8 cellular contexts compared by ENCODE assay signal in genomic region chr15:39921274-39921638, GRCh38. TPM values are rescaled to one million over a fixed set of nuclear protein-coding genes. Genes with fewer than 3 reads are reported as not detected.
DNase-seq lines count a peak whose midpoint lies in the region; ATAC-seq and TF ChIP-seq lines count a peak whose summit lies in the region.

No MANE protein-coding gene starts in this region.

- H3K9me3 ChIP-seq in heart left ventricle (no peaks in the 10 kb centered on the region), mesenchymal stem cell (ENCODE audit: control insufficient read depth, low read length) (no peaks in the 10 kb centered on the region), upper lobe of right lung (no peaks in the 10 kb centered on the region)

- peaks cover 7 to 41% (median 11%) of the 10 kb centered on the region in 9 donors for H3K27me3 ChIP-seq in heart left ventricle
- no peaks in the 10 kb centered on the region for H3K27me3 ChIP-seq in mesenchymal stem cell (ENCODE audit: control insufficient read depth in 1 of 2, insufficient read depth in 1 of 2, low read length in 2 of 2)
- peaks cover 27% of the 10 kb centered on the region for H3K27me3 ChIP-seq in upper lobe of right lung

- H3K18ac ChIP-seq in mesenchymal stem cell (ENCODE audit: low read depth in 1 of 2, low read length in 2 of 2): peak overlapping the region in 1 of 2 experiments; percentile 68

- peak overlapping the region; percentile 97 for H3K9ac ChIP-seq in mesenchymal stem cell (ENCODE audit: low read length)

- peak overlapping the region; percentile 50 for H2BK120ac ChIP-seq in mesenchymal stem cell (ENCODE audit: low read depth, low read length)

- H2BK15ac ChIP-seq in mesenchymal stem cell (ENCODE audit: low read depth, poor library complexity, severe bottlenecking): no peak overlapping the region

- no peak overlapping the region for H2BK12ac ChIP-seq in mesenchymal stem cell (ENCODE audit: low read length in 2 of 2)

- H3K27ac Mint-ChIP-seq in brain: peak overlapping the region; percentile 13 to 92 (median 83)

- peak overlapping the region; percentile 27 to 80 (median 70) for H3K27ac ChIP-seq in heart left ventricle
- H3K27ac ChIP-seq in mesenchymal stem cell (ENCODE audit: low read length, poor library complexity, severe bottlenecking): peak overlapping the region; percentile 79
- peak overlapping the region; percentile 67 for H3K27ac ChIP-seq in upper lobe of right lung

- H3K4me1 Mint-ChIP-seq in brain: peaks cover 25% of the 10 kb centered on the region

- peak overlapping the region; percentile 87 for H4K8ac ChIP-seq in mesenchymal stem cell (ENCODE audit: low read length)

- no peak overlapping the region for H2BK5ac ChIP-seq in mesenchymal stem cell (ENCODE audit: low read depth, low read length, poor library complexity, severe bottlenecking)

- no peaks in the 10 kb centered on the region for H3K36me3 ChIP-seq in heart left ventricle
- H3K36me3 ChIP-seq in mesenchymal stem cell (ENCODE audit: control insufficient read depth in 1 of 2, insufficient read depth in 2 of 2, low read depth in 1 of 2, low read length in 2 of 2): peaks cover 0 to 3% of the 10 kb centered on the region in 2 experiments
- H3K36me3 ChIP-seq in upper lobe of right lung: no peaks in the 10 kb centered on the region

- no peak for DNase-seq in heart left ventricle
- no peak for DNase-seq in Right ventricle myocardium superior
- DNase-seq in mesenchymal stem cell: no peak
- no peak for DNase-seq in upper lobe of right lung
- no peak for DNase-seq in NCI-H2081 treated with DMSO at 0.1 percent for 48 hours (lab: John Stamatoyannopoulos, UW)
- DNase-seq in NCI-H187 treated with DMSO at 0.1 percent for 48 hours (lab: John Stamatoyannopoulos, UW): no peak
- no peak for DNase-seq in NCI-H524 (lab: John Stamatoyannopoulos, UW)

- no peaks in the 10 kb centered on the region for H3K79me1 ChIP-seq in mesenchymal stem cell (replicated peaks; ENCODE audit: low read length, poor library complexity, severe bottlenecking)

- H4K91ac ChIP-seq in mesenchymal stem cell (ENCODE audit: low read length): no peak overlapping the region

- H3K14ac ChIP-seq in mesenchymal stem cell (ENCODE audit: low read length in 2 of 2): no peak overlapping the region

- H3K9me3 Mint-ChIP-seq in brain: peaks cover 0 to 4% (median 3%) of the 10 kb centered on the region in 5 experiments

- H3K4ac ChIP-seq in mesenchymal stem cell (ENCODE audit: low read depth in 1 of 2, low read length in 2 of 2): no peak overlapping the region

- H3K4me3 Mint-ChIP-seq in brain: peak overlapping the region; percentile 85 to 89 (median 86)

- no peaks in the 10 kb centered on the region for H3K36me3 Mint-ChIP-seq in brain

- no peak overlapping the region for H2AFZ ChIP-seq in mesenchymal stem cell (ENCODE audit: low read depth, low read length)

- H2AK5ac ChIP-seq in mesenchymal stem cell (ENCODE audit: low read length, severe bottlenecking): no peak overlapping the region

- ATAC-seq in heart left ventricle (peak in 1 of 4 donors; percentile 5), Right ventricle myocardium superior (ENCODE audit: poor library complexity) (no peak), upper lobe of right lung (no peak)

- peak overlapping the region; percentile 58 for H3K4me2 ChIP-seq in mesenchymal stem cell (ENCODE audit: low read length, poor library complexity, severe bottlenecking)

- WGBS in heart left ventricle, 4 donors: 72 to 87% (median 81%) methylated on average over 6 of the region's 6 CpGs
- 96% methylated on average over 6 of the region's 6 CpGs for WGBS in mesenchymal stem cell

- peaks cover 71% of the 10 kb centered on the region for H3K27me3 Mint-ChIP-seq in brain

- H3K4me1 ChIP-seq in heart left ventricle: peaks cover 0 to 25% (median 13%) of the 10 kb centered on the region in 12 donors
- peaks cover 4% of the 10 kb centered on the region for H3K4me1 ChIP-seq in mesenchymal stem cell (ENCODE audit: control insufficient read depth, insufficient read depth, low read depth, low read length)
- H3K4me1 ChIP-seq in upper lobe of right lung: peaks cover 14% of the 10 kb centered on the region

- TF ChIP-seq CTCF in heart left ventricle (IDR thresholded peaks at IDR 0.05) (no peak), brain (conservative IDR thresholded peaks at IDR 0.05) (no peak), upper lobe of right lung (IDR thresholded peaks at IDR 0.05) (no peak)

- no peak overlapping the region for H3K23ac ChIP-seq in mesenchymal stem cell (ENCODE audit: low read length in 2 of 2)

- intact Hi-C loops in heart left ventricle (cut with DNase I): loop anchor here in 1 of 10 donors (2.0 to 5.0 kb wide), 2 partner anchors 14 to 139 kb away; partner anchors contain the start of genes EIF2AK4 and FSIP1
- intact Hi-C loops in Right ventricle myocardium superior (cut with DNase I): no loop called here
- intact Hi-C loops in upper lobe of right lung (cut with DNase I): no loop called here

- H3K4me3 ChIP-seq in heart left ventricle (peak overlapping the region; percentile 47 to 84 (median 64)), mesenchymal stem cell (ENCODE audit: insufficient read depth in 1 of 2, low read depth in 1 of 2, low read length in 2 of 2) (peak overlapping the region; percentile 38 to 88), upper lobe of right lung (peak overlapping the region; percentile 75)

- TF ChIP-seq POLR2A in heart left ventricle (IDR thresholded peaks at IDR 0.05): no peak

RNA-seq across cellular contexts. Expression of gene GPR176, which starts 1.2 kb away (rescaled TPM):
- total RNA-seq in heart left ventricle (1 to 10 TPM; 1.2 to 4.3 (median 2.1) TPM), Right ventricle myocardium superior (1.4 TPM), upper lobe of right lung (4.6 TPM)
- polyA plus RNA-seq in heart left ventricle (1 to 10 TPM; 1.1 to 2.6 TPM), brain (ENCODE audit: insufficient read depth, low read depth, low replicate concordance) (22.8 TPM)
- polyA plus RNA-seq in mesenchymal stem cell (2013, experiment 1 of 2): 13.3 TPM
- polyA plus RNA-seq in mesenchymal stem cell (2013, experiment 2 of 2): 13.8 TPM

RNA-seq across cellular contexts. Expression of gene EIF2AK4, which starts 12.7 kb away (rescaled TPM):
- 10 to 100 TPM; 16.9 to 44.8 (median 23.0) TPM for total RNA-seq in heart left ventricle
- 10 to 100 TPM; 19.8 to 40.7 TPM for polyA plus RNA-seq in heart left ventricle
- total RNA-seq in Right ventricle myocardium superior: 21.2 TPM
- polyA plus RNA-seq in brain (ENCODE audit: insufficient read depth, low read depth, low replicate concordance): 11.1 TPM
- 81.9 TPM for polyA plus RNA-seq in mesenchymal stem cell (2013, experiment 1 of 2)
- 82.4 TPM for polyA plus RNA-seq in mesenchymal stem cell (2013, experiment 2 of 2)
- total RNA-seq in upper lobe of right lung: 34.7 TPM
